25 cellular contexts compared by ENCODE assay signal in genomic region chrX:9440116-9440844, GRCh38. TPM values are rescaled to one million over a fixed set of nuclear protein-coding genes. Genes with fewer than 3 reads are reported as not detected.
DNase-seq lines count a peak whose midpoint lies in the region; ATAC-seq, FAIRE-seq and TF ChIP-seq lines count a peak whose summit lies in the region.
"Had no signal": no experiment of that assay in that cellular context is flagged by ENCODE, and none has a peak within 500 bp of the region (broad histone marks: within the 10 kb centered on the region; RNA-seq: fewer than 3 reads in every experiment).

No MANE protein-coding gene starts in this region.

- H3K9me3 ChIP-seq in aorta (ENCODE audit: control insufficient read depth, low read length) (no peaks in the 10 kb centered on the region), Peyer's patch (no peaks in the 10 kb centered on the region), left ventricle myocardium inferior (replicated peaks) (no peaks in the 10 kb centered on the region)

- H3K27me3 ChIP-seq in aorta (ENCODE audit: control insufficient read depth in 1 of 2, insufficient read depth in 2 of 2, low read length in 1 of 2): no peaks in the 10 kb centered on the region
- no peaks in the 10 kb centered on the region for H3K27me3 ChIP-seq in Peyer's patch
- H3K27me3 ChIP-seq in left ventricle myocardium inferior (ENCODE audit: low read depth): no peaks in the 10 kb centered on the region

- intact Hi-C loops in aorta (cut with DNase I) (loop anchor here in 1 of 2 donors (5.0 kb wide), 1 partner anchor 98 kb away; no protein-coding TSS in a partner anchor), left ventricle myocardium inferior (cut with micrococcal nuclease) (no loop called here)

- H3K36me3 ChIP-seq in aorta (ENCODE audit: control insufficient read depth in 1 of 2, insufficient read depth in 2 of 2, low read length in 1 of 2): no peaks in the 10 kb centered on the region
- H3K36me3 ChIP-seq in Peyer's patch: no peaks in the 10 kb centered on the region
- H3K36me3 ChIP-seq in left ventricle myocardium inferior: no peaks in the 10 kb centered on the region

- H3K27ac Mint-ChIP-seq in activated naive CD4-positive, alpha-beta T cell treated with anti-CD3 and anti-CD28 coated beads, Interleukin-2, amount 50 U/mL, for 72 hours: no peak overlapping the region
- H3K27ac Mint-ChIP-seq: activated T-cell treated with anti-CD3 and anti-CD28 coated beads, Interleukin-2, amount 50 U/mL, for 72 hours; stimulated activated naive CD8-positive, alpha-beta T cell treated with anti-CD3 and anti-CD28 coated beads, Interleukin-15, amount 100 ng/mL, for 72 hours had no signal

- no peak overlapping the region for H3K4me3 ChIP-seq in aorta (ENCODE audit: low read length in 2 of 2)
- no peak overlapping the region for H3K4me3 ChIP-seq in Peyer's patch
- H3K4me3 ChIP-seq in left ventricle myocardium inferior: no peak overlapping the region

- no peak for TF ChIP-seq CTCF in Peyer's patch (IDR thresholded peaks at IDR 0.05)
- no peak for TF ChIP-seq CTCF in left ventricle myocardium inferior (IDR thresholded peaks at IDR 0.05; ENCODE audit: borderline replicate concordance)

- peak; percentile 49 to 82 for ATAC-seq in activated naive CD4-positive, alpha-beta T cell treated with anti-CD3 and anti-CD28 coated beads, Interleukin-2, amount 50 U/mL, for 72 hours
- ATAC-seq in aorta (ENCODE audit: low FRiP score): peak; percentile 51
- ATAC-seq: activated T-cell treated with anti-CD3 and anti-CD28 coated beads, Interleukin-2, amount 50 U/mL, for 72 hours; stimulated activated naive CD8-positive, alpha-beta T cell treated with anti-CD3 and anti-CD28 coated beads, Interleukin-15, amount 100 ng/mL, for 72 hours had no signal

- FAIRE-seq in islet of Langerhans (lab: Jason Lieb, UNC): peak; percentile 85
- FAIRE-seq: bronchial epithelial cell, endometrium had no signal

- DNase-seq in activated naive CD4-positive, alpha-beta T cell treated with anti-CD3 and anti-CD28 coated beads, Interleukin-2, amount 50 U/mL, for 72 hours (ENCODE audit: low spot score in 2 of 2): no peak
- DNase-seq in activated naive CD4-positive, alpha-beta T cell (lab: John Stamatoyannopoulos, UW): no peak
- peak; percentile 3 for DNase-seq in OCI-M1 (lab: John Stamatoyannopoulos, UW)
- no peak for DNase-seq in aorta
- no peak for DNase-seq in 8988T
- no peak for DNase-seq in Peyer's patch
- DNase-seq in left ventricle myocardium inferior: no peak
- DNase-seq: ACHN; activated CD4-positive, alpha-beta T cell treated with anti-CD3 and anti-CD28 coated beads for 1 hour; activated T-cell treated with anti-CD3 and anti-CD28 coated beads, Interleukin-2, amount 50 U/mL, for 72 hours; C1 segment of cervical spinal cord; Calu3; cortex of kidney; GOT3; mesenchymal stem cell; NCI-H1436; NCI-H2171 treated with DMSO at 0.1 percent for 48 hours; NCI-H526; SHP77 treated with DMSO at 0.1 percent for 48 hours; stimulated activated CD4-positive, alpha-beta T cell treated with anti-CD3 and anti-CD28 coated beads, Interleukin-4, amount 100 ng/mL, for 4 hours; stimulated activated naive CD8-positive, alpha-beta T cell treated with anti-CD3 and anti-CD28 coated beads, Interleukin-15, amount 100 ng/mL, for 72 hours; trophoblast cell had no signal

- TF ChIP-seq POLR2A in Peyer's patch (IDR thresholded peaks at IDR 0.05): no peak

- no peaks in the 10 kb centered on the region for H3K36me3 Mint-ChIP-seq in activated naive CD4-positive, alpha-beta T cell treated with anti-CD3 and anti-CD28 coated beads, Interleukin-2, amount 50 U/mL, for 72 hours

- H3K4me1 ChIP-seq in aorta (ENCODE audit: control insufficient read depth in 1 of 2, insufficient read depth in 2 of 2, low read length in 2 of 2) (no peaks in the 10 kb centered on the region), Peyer's patch (no peaks in the 10 kb centered on the region), left ventricle myocardium inferior (no peaks in the 10 kb centered on the region)

- H3K27ac ChIP-seq in aorta (ENCODE audit: low read depth in 1 of 2, low read length in 2 of 2) (peak overlapping the region; percentile 44 to 93), Peyer's patch (no peak overlapping the region), left ventricle myocardium inferior (replicated peaks) (no peak overlapping the region)

- no peaks in the 10 kb centered on the region for H3K9me3 Mint-ChIP-seq in activated naive CD4-positive, alpha-beta T cell treated with anti-CD3 and anti-CD28 coated beads, Interleukin-2, amount 50 U/mL, for 72 hours
- H3K9me3 Mint-ChIP-seq: activated T-cell treated with anti-CD3 and anti-CD28 coated beads, Interleukin-2, amount 50 U/mL, for 72 hours; stimulated activated naive CD8-positive, alpha-beta T cell treated with anti-CD3 and anti-CD28 coated beads, Interleukin-15, amount 100 ng/mL, for 72 hours had no signal

- 43 to 62% methylated on average over 3 of the region's 3 CpGs for WGBS in aorta, 2 donors

RNA-seq across cellular contexts. Expression of gene TBL1X, which starts 24.6 kb away (rescaled TPM):
- total RNA-seq in activated naive CD4-positive, alpha-beta T cell treated with anti-CD3 and anti-CD28 coated beads, Interleukin-2, amount 50 U/mL, for 72 hours: 10 to 100 TPM in 1 of 2 donors, 1 to 10 TPM in 1; 9.2 to 17.4 TPM
- 10 to 100 TPM; 42.1 to 81.2 TPM for total RNA-seq in aorta
- 10 to 100 TPM in 1 of 2 donors, 1 to 10 TPM in 1; 8.9 to 13.0 TPM for polyA plus RNA-seq in aorta
- 10 to 100 TPM in 1 of 4 donors, 1 to 10 TPM in 3; 3.9 to 29.7 (median 5.0) TPM for total RNA-seq in Peyer's patch
- 9.4 TPM for total RNA-seq in left ventricle myocardium inferior

Comparison
In these comparisons a context has a peak if more than half of its experiments do, and no peak if none do; other contexts are left out.
1. H3K27ac ChIP-seq: peak in aorta (2 of 2); none in Peyer's patch (0 of 4) and left ventricle myocardium inferior (single experiment).